Comparison of ENCODE assay signal across 25 cellular contexts in genomic region chr1:70503358-70503757, GRCh38.
DNase-seq lines count a peak whose midpoint lies in the region; ATAC-seq, FAIRE-seq and TF ChIP-seq lines count a peak whose summit lies in the region.
"Had no signal": no experiment of that assay in that cellular context is flagged by ENCODE, and none has a peak within 500 bp of the region (broad histone marks: within the 10 kb centered on the region; RNA-seq: fewer than 3 reads in every experiment).

No MANE protein-coding gene starts in this region.

- POLR2A ChIA-PET in IMR-90 (lab: Charles Lee; ENCODE audit: unreplicated experiment), result no interaction called here

- H3K4me3 Mint-ChIP-seq in mesothelial cell of epicardium, result no peak overlapping the region
- H3K4me3 Mint-ChIP-seq: activated naive CD8-positive, alpha-beta T cell treated with anti-CD3 and anti-CD28 coated beads, Interleukin-2, amount 50 U/mL, for 24 hours; CD4-positive, alpha-beta T cell; natural killer cell; stimulated activated naive B cell treated with anti-CD40 and anti-IgM and Interleukin-4, amounts not matched to agents 10 μg/mL and 1 μg/mL and 100 μg/mL, for 72 hours; T-cell had no signal

- H3K4me2 ChIP-seq in IMR-90 (ENCODE audit: low read depth, low read length), result no peak overlapping the region

- H2BK120ac ChIP-seq in IMR-90 (ENCODE audit: low read depth, low read length), result no peak overlapping the region

- CTCF ChIA-PET in IMR-90 (lab: Yijun Ruan, JAX), result interaction anchor here (0.6 kb wide), 1 partner anchor 1465 kb away, joined by 3 read pairs; no protein-coding TSS in a partner anchor

- no peaks in the 10 kb centered on the region for H3K79me1 ChIP-seq in IMR-90 (ENCODE audit: low read depth in 1 of 2, low read length in 2 of 2)

- no peak overlapping the region for H3K27ac ChIP-seq in IMR-90 (ENCODE audit: insufficient read depth, low read length)
- H3K27ac ChIP-seq: dorsolateral prefrontal cortex, HL-60, pancreas had no signal

- TF ChIP-seq RAD21 in IMR-90 (IDR thresholded peaks at IDR 0.05; ENCODE audit: low read length), result no peak

- no peaks in the 10 kb centered on the region for H3K9me1 ChIP-seq in IMR-90 (ENCODE audit: insufficient read depth, low read length)

- H3K56ac ChIP-seq in IMR-90 (ENCODE audit: extremely low read depth, insufficient read depth, low read length), result no peak overlapping the region

- FAIRE-seq in bronchial epithelial cell (lab: Jason Lieb, UNC), result no peak
- FAIRE-seq: pancreas had no signal

- H2AFZ ChIP-seq in IMR-90 (replicated peaks; ENCODE audit: low read length, poor library complexity), result no peak overlapping the region

- DNase-seq in EL, result peak; percentile 56
- peak; percentile 39 for DNase-seq in IMR-90
- peak; percentile 33 for DNase-seq in bronchial epithelial cell (ENCODE audit: low read depth)
- DNase-seq in mesothelial cell of epicardium (ENCODE audit: low spot score in 2 of 2, unreplicated experiment in 2 of 2), result no peak
- DNase-seq in NOMO-1 treated with dmso at 0.1 percent for 144 hours (lab: John Stamatoyannopoulos, UW; ENCODE audit: unreplicated experiment), result no peak
- no peak for DNase-seq in H7
- DNase-seq: activated CD4-positive, alpha-beta T cell treated with anti-CD3 and anti-CD28 coated beads for 4 hours; activated naive CD8-positive, alpha-beta T cell treated with anti-CD3 and anti-CD28 coated beads, Interleukin-2, amount 50 U/mL, for 24 hours; CD4-positive, alpha-beta T cell; DMS53; dorsolateral prefrontal cortex; kidney glomerular epithelial cell; mesendoderm; natural killer cell; NCI-H146; NCI-H748 treated with DMSO at 0.1 percent for 48 hours; pancreas; SHP77 treated with DMSO at 0.1 percent for 48 hours; stimulated activated CD4-positive, alpha-beta T cell treated with anti-CD3 and anti-CD28 coated beads, Interleukin-2, amount 100 ng/mL, for 24 hours; stimulated activated naive B cell treated with anti-CD40 and anti-IgM and Interleukin-4, amounts not matched to agents 10 μg/mL and 1 μg/mL and 100 μg/mL, for 72 hours; T-cell had no signal

- no peak overlapping the region for H3K18ac ChIP-seq in IMR-90 (ENCODE audit: low read depth, low read length)

- ATAC-seq in IMR-90 (ENCODE audit: low read depth) (no peak), GM21723 (IDR thresholded peaks at IDR 0.05; ENCODE audit: unreplicated experiment) (no peak), HG02970 (IDR thresholded peaks at IDR 0.05; ENCODE audit: low FRiP score, unreplicated experiment) (no peak)
- ATAC-seq: activated naive CD8-positive, alpha-beta T cell treated with anti-CD3 and anti-CD28 coated beads, Interleukin-2, amount 50 U/mL, for 24 hours; HCT116; natural killer cell; pancreas; stimulated activated naive B cell treated with anti-CD40 and anti-IgM and Interleukin-4, amounts not matched to agents 10 μg/mL and 1 μg/mL and 100 μg/mL, for 72 hours; T-cell had no signal

- H2AK9ac ChIP-seq in IMR-90 (replicated peaks; ENCODE audit: low read depth, low read length, poor library complexity), result no peak overlapping the region

- no peak overlapping the region for H3K4ac ChIP-seq in IMR-90 (ENCODE audit: low read depth, low read length)

- dilution Hi-C loops in IMR-90 (cut with HindIII; ENCODE audit: low sequenced_read_pairs, unreplicated experiment), result no loop called here

- H3K9ac ChIP-seq in IMR-90 (ENCODE audit: low read depth, low read length), result no peak overlapping the region

- no peak overlapping the region for H4K91ac ChIP-seq in IMR-90 (ENCODE audit: insufficient read depth, low read depth, low read length)

- no peaks in the 10 kb centered on the region for H3K4me1 ChIP-seq in IMR-90 (ENCODE audit: control insufficient read depth, insufficient read depth, low read length)
- H3K4me1 ChIP-seq: pancreas had no signal

- H3K27ac Mint-ChIP-seq in mesothelial cell of epicardium, result peak overlapping the region; percentile 4
- H3K27ac Mint-ChIP-seq: activated naive CD8-positive, alpha-beta T cell treated with anti-CD3 and anti-CD28 coated beads, Interleukin-2, amount 50 U/mL, for 24 hours; CD4-positive, alpha-beta T cell; natural killer cell; stimulated activated naive B cell treated with anti-CD40 and anti-IgM and Interleukin-4, amounts not matched to agents 10 μg/mL and 1 μg/mL and 100 μg/mL, for 72 hours; T-cell had no signal

- H3K23ac ChIP-seq in IMR-90 (ENCODE audit: low read depth, low read length), result no peak overlapping the region

- H3K14ac ChIP-seq in IMR-90 (replicated peaks; ENCODE audit: low read depth, low read length), result no peak overlapping the region

- H4K20me1 ChIP-seq in IMR-90 (ENCODE audit: insufficient read depth, low read length), result no peaks in the 10 kb centered on the region

- no peak overlapping the region for H4K5ac ChIP-seq in IMR-90 (ENCODE audit: low read depth, low read length)

- H3K36me3 ChIP-seq in IMR-90 (ENCODE audit: control insufficient read depth, insufficient read depth, low read length) (no peaks in the 10 kb centered on the region), bronchial epithelial cell (ENCODE audit: control insufficient read depth, insufficient read depth, low read length) (no peaks in the 10 kb centered on the region), H7 (replicated peaks; ENCODE audit: control insufficient read depth, insufficient read depth, low read length) (no peaks in the 10 kb centered on the region)
- H3K36me3 ChIP-seq: pancreas had no signal

- TF ChIP-seq CTCF in IMR-90 (conservative IDR thresholded peaks at IDR 0.05; ENCODE audit: low read depth, low read length) (no peak), bronchial epithelial cell (IDR thresholded peaks at IDR 0.05; ENCODE audit: insufficient read depth, low read length, severe bottlenecking) (no peak), mesothelial cell of epicardium (IDR thresholded peaks at IDR 0.05; ENCODE audit: unreplicated experiment) (no peak)

- no peaks in the 10 kb centered on the region for H3K36me3 Mint-ChIP-seq in mesothelial cell of epicardium
- H3K36me3 Mint-ChIP-seq: natural killer cell; stimulated activated naive B cell treated with anti-CD40 and anti-IgM and Interleukin-4, amounts not matched to agents 10 μg/mL and 1 μg/mL and 100 μg/mL, for 72 hours; T-cell had no signal

- no peak overlapping the region for H2BK15ac ChIP-seq in IMR-90 (ENCODE audit: low read depth, low read length)

- intact Hi-C loops in IMR-90 (cut with micrococcal nuclease), result no loop called here

- peaks cover 3% of the 10 kb centered on the region; the same call in 1 of the 2 replicates for H3K27me3 ChIP-seq in IMR-90 (ENCODE audit: control insufficient read depth, insufficient read depth, low read length)
- no peaks in the 10 kb centered on the region for H3K27me3 ChIP-seq in bronchial epithelial cell (ENCODE audit: control insufficient read depth, insufficient read depth, low read length)
- H3K27me3 ChIP-seq in H7 (ENCODE audit: control insufficient read depth, insufficient read depth, low read length), result no peaks in the 10 kb centered on the region
- H3K27me3 ChIP-seq: pancreas had no signal

- H2AK5ac ChIP-seq in IMR-90 (ENCODE audit: low read depth, low read length), result no peak overlapping the region

- no peak overlapping the region for H2BK20ac ChIP-seq in IMR-90 (ENCODE audit: low read depth, low read length)

- H2BK5ac ChIP-seq in IMR-90 (ENCODE audit: low read depth, low read length, poor library complexity, severe bottlenecking), result no peak overlapping the region

- in situ Hi-C loops in IMR-90 (cut with MboI; ENCODE audit: low sequenced_read_pairs), result no loop called here

- H3K9me3 Mint-ChIP-seq in mesothelial cell of epicardium, result no peaks in the 10 kb centered on the region
- H3K9me3 Mint-ChIP-seq: activated naive CD8-positive, alpha-beta T cell treated with anti-CD3 and anti-CD28 coated beads, Interleukin-2, amount 50 U/mL, for 24 hours; CD4-positive, alpha-beta T cell; natural killer cell; T-cell had no signal

- WGBS in IMR-90 (ENCODE audit: extremely low coverage in 2 of 2, insufficient read length in 1 of 2), 2 experiments, result no CpG with 5 or more reads among the region's 1 CpG

- H3K9me3 ChIP-seq in IMR-90 (ENCODE audit: control insufficient read depth, insufficient read depth, low read length), result no peaks in the 10 kb centered on the region
- H3K9me3 ChIP-seq: pancreas had no signal

- no peak overlapping the region for H3K4me3 ChIP-seq in IMR-90 (ENCODE audit: insufficient read depth, low read depth, low read length)
- no peak overlapping the region for H3K4me3 ChIP-seq in bronchial epithelial cell (ENCODE audit: low read depth, low read length)
- H3K4me3 ChIP-seq in H7 (ENCODE audit: insufficient read depth, low read depth, low read length), result no peak overlapping the region
- H3K4me3 ChIP-seq: dorsolateral prefrontal cortex, pancreas had no signal

- H3K27me3 Mint-ChIP-seq in mesothelial cell of epicardium (ENCODE audit: low read depth), result no peaks in the 10 kb centered on the region

- H3K4me1 Mint-ChIP-seq in mesothelial cell of epicardium, result peaks cover 27% of the 10 kb centered on the region
- H3K4me1 Mint-ChIP-seq: activated naive CD8-positive, alpha-beta T cell treated with anti-CD3 and anti-CD28 coated beads, Interleukin-2, amount 50 U/mL, for 24 hours; natural killer cell; stimulated activated naive B cell treated with anti-CD40 and anti-IgM and Interleukin-4, amounts not matched to agents 10 μg/mL and 1 μg/mL and 100 μg/mL, for 72 hours; T-cell had no signal

- no peak for TF ChIP-seq POLR2A in IMR-90 (IDR thresholded peaks at IDR 0.05; ENCODE audit: low read depth, low read length)

- no peak overlapping the region for H4K8ac ChIP-seq in IMR-90 (ENCODE audit: low read depth in 2 of 2, low read length in 2 of 2)

- BruUV-seq in IMR-90 (replicated peaks; lab: Mats Ljungman, UMichigan), result no TSS peak

TF ChIP-seq in IMR-90, 13 proteins besides CTCF, POLR2A, EP300 and RAD21:
- TF ChIP-seq CEBPB (IDR thresholded peaks at IDR 0.05; ENCODE audit: low read depth, low read length) (no peak), MAZ (IDR thresholded peaks at IDR 0.05; ENCODE audit: borderline replicate concordance, low read depth, low read length) (no peak), NFE2L2 (IDR thresholded peaks at IDR 0.05; ENCODE audit: low read depth, low read length) (no peak), USF2 (IDR thresholded peaks at IDR 0.05; ENCODE audit: low read depth, low read length) (no peak), CHD1 (IDR thresholded peaks at IDR 0.05; ENCODE audit: low read depth, low read length) (no peak), MAFK (IDR thresholded peaks at IDR 0.05; ENCODE audit: low read depth, low read length) (no peak), RCOR1 (IDR thresholded peaks at IDR 0.05; ENCODE audit: insufficient replicate concordance, low read length) (no peak), RFX5 (IDR thresholded peaks at IDR 0.05; ENCODE audit: low read depth, low read length) (no peak), SMC3 (IDR thresholded peaks at IDR 0.05; ENCODE audit: low read depth, low read length) (no peak)
TF ChIP-seq in IMR-90: peak in this region for 0.

Comparison
In these comparisons a context has a peak if more than half of its experiments do, and no peak if none do; other contexts are left out.
1. DNase-seq: peak in EL (single experiment), IMR-90 (single experiment) and bronchial epithelial cell (single experiment); none in mesothelial cell of epicardium (0 of 2), NOMO-1 treated with dmso at 0.1 percent for 144 hours (single experiment) and H7 (single experiment).